In genomic region chr11:47980093-47980906, GRCh38 we compare ENCODE assay signal across 7 cellular contexts. TPM values are rescaled to one million over a fixed set of nuclear protein-coding genes. Genes with fewer than 3 reads are reported as not detected.
DNase-seq lines count a peak whose midpoint lies in the region; ATAC-seq and TF ChIP-seq lines count a peak whose summit lies in the region.

TSS of gene PTPRJ (plus strand) at chr11:47980559. CDS start at chr11:47980913, 354 bp downstream.

- 3% methylated on average over 32 of the region's 110 CpGs for WGBS in mesenchymal stem cell

- H2BK5ac ChIP-seq in mesenchymal stem cell (ENCODE audit: low read depth, low read length, poor library complexity, severe bottlenecking), result peak within 1 kb of the TSS; percentile 93

- in situ Hi-C loops in GM13977 (cut with MboI; ENCODE audit: low pct_unique_long_range_greater_than_20kb, low sequenced_read_pairs, unreplicated experiment), result no loop called here

- peak within 1 kb of the TSS; percentile 84 to 96 for H3K4ac ChIP-seq in mesenchymal stem cell (ENCODE audit: low read depth in 1 of 2, low read length in 2 of 2)

- H3K4me1 ChIP-seq in endocrine pancreas (ENCODE audit: control insufficient read depth, insufficient read depth, low read length) (peaks cover 5% of the 10 kb centered on the region), mesenchymal stem cell (ENCODE audit: control insufficient read depth, insufficient read depth, low read depth, low read length) (peaks cover 11% of the 10 kb centered on the region)

- H3K23ac ChIP-seq in mesenchymal stem cell (ENCODE audit: low read length in 2 of 2), result peak within 1 kb of the TSS; percentile 86 to 94

- H4K8ac ChIP-seq in mesenchymal stem cell (ENCODE audit: low read length), result peak within 1 kb of the TSS; percentile 90

- H3K9me3 ChIP-seq in endocrine pancreas (ENCODE audit: control insufficient read depth, low read length), result no peaks in the 10 kb centered on the region
- no peaks in the 10 kb centered on the region for H3K9me3 ChIP-seq in mesenchymal stem cell (ENCODE audit: control insufficient read depth, low read length)

- peak within 1 kb of the TSS; percentile 90 for H2BK120ac ChIP-seq in mesenchymal stem cell (ENCODE audit: low read depth, low read length)

- peak within 1 kb of the TSS; percentile 81 for H3K4me2 ChIP-seq in mesenchymal stem cell (ENCODE audit: low read length, poor library complexity, severe bottlenecking)

- peak within 1 kb of the TSS; percentile 95 for H2AK5ac ChIP-seq in mesenchymal stem cell (ENCODE audit: low read length, severe bottlenecking)

- H2AFZ ChIP-seq in mesenchymal stem cell (ENCODE audit: low read depth, low read length), result peak within 1 kb of the TSS; percentile 97

- peak within 1 kb of the TSS; percentile 86 for H2BK15ac ChIP-seq in mesenchymal stem cell (ENCODE audit: low read depth, poor library complexity, severe bottlenecking)

- H3K36me3 ChIP-seq in endocrine pancreas (ENCODE audit: control insufficient read depth, insufficient read depth, low read length) (no peaks in the 10 kb centered on the region), mesenchymal stem cell (ENCODE audit: control insufficient read depth in 1 of 2, insufficient read depth in 2 of 2, low read depth in 1 of 2, low read length in 2 of 2) (peaks cover 0 to 4% of the 10 kb centered on the region in 2 experiments)

- peak; percentile 57 for ATAC-seq in HG02588 (IDR thresholded peaks at IDR 0.05; ENCODE audit: unreplicated experiment)

- peak within 1 kb of the TSS; percentile 70 to 93 for H2BK12ac ChIP-seq in mesenchymal stem cell (ENCODE audit: low read length in 2 of 2)

- peak within 1 kb of the TSS; percentile 83 to 98 for H3K18ac ChIP-seq in mesenchymal stem cell (ENCODE audit: low read depth in 1 of 2, low read length in 2 of 2)

- DNase-seq in GM13977 (ENCODE audit: low spot score), result peak; percentile 85
- DNase-seq in NCI-H2171 treated with DMSO at 0.1 percent for 48 hours (lab: John Stamatoyannopoulos, UW), result peak; percentile 49
- peak; percentile 27 to 29 for DNase-seq in activated CD8-positive, alpha-beta memory T cell treated with anti-CD3 and anti-CD28 coated beads for 4 hours (ENCODE audit: low read depth in 2 of 2)
- DNase-seq in mesenchymal stem cell, result peak; percentile 60
- peak; percentile 47 for DNase-seq in stimulated activated CD8-positive, alpha-beta memory T cell treated with anti-CD3 and anti-CD28 coated beads, Interleukin-4, amount 100 ng/mL, for 24 hours (ENCODE audit: low read depth)

- H3K27me3 ChIP-seq in endocrine pancreas (ENCODE audit: control insufficient read depth, insufficient read depth, low read length) (no peaks in the 10 kb centered on the region), mesenchymal stem cell (ENCODE audit: control insufficient read depth in 1 of 2, insufficient read depth in 1 of 2, low read length in 2 of 2) (no peaks in the 10 kb centered on the region)

- H3K4me3 ChIP-seq in endocrine pancreas (ENCODE audit: control insufficient read depth, insufficient read depth, low read length) (no peak within 1 kb of the TSS), mesenchymal stem cell (ENCODE audit: insufficient read depth in 1 of 2, low read depth in 1 of 2, low read length in 2 of 2) (peak within 1 kb of the TSS; percentile 81)

- no peaks in the 10 kb centered on the region for H3K79me1 ChIP-seq in mesenchymal stem cell (replicated peaks; ENCODE audit: low read length, poor library complexity, severe bottlenecking)

- peak within 1 kb of the TSS; percentile 58 to 92 for H3K14ac ChIP-seq in mesenchymal stem cell (ENCODE audit: low read length in 2 of 2)

- peak within 1 kb of the TSS; percentile 83 for H4K91ac ChIP-seq in mesenchymal stem cell (ENCODE audit: low read length)

- no peak for TF ChIP-seq CTCF in GM13977 (IDR thresholded peaks at IDR 0.05; ENCODE audit: extremely low read depth, insufficient read depth, missing control alignments)

- peak within 1 kb of the TSS; percentile 16 for H3K9ac ChIP-seq in endocrine pancreas (ENCODE audit: control insufficient read depth, insufficient read depth, low read length)
- peak within 1 kb of the TSS; percentile 79 for H3K9ac ChIP-seq in mesenchymal stem cell (ENCODE audit: low read length)

- H3K27ac ChIP-seq in mesenchymal stem cell (ENCODE audit: low read length, poor library complexity, severe bottlenecking), result peak within 1 kb of the TSS; percentile 95

RNA-seq across cellular contexts. Expression of gene PTPRJ, which starts in this region (rescaled TPM):
- 17.1 TPM for polyA plus RNA-seq in mesenchymal stem cell (2013, experiment 1 of 2)
- 16.8 TPM for polyA plus RNA-seq in mesenchymal stem cell (2013, experiment 2 of 2)

Comparison
In these comparisons a context has a peak if more than half of its experiments do, and no peak if none do; other contexts are left out.
1. DNase-seq: peak in every context shown above with its lines; median percentile 85 in GM13977; 60 in mesenchymal stem cell; 49 in NCI-H2171 treated with DMSO at 0.1 percent for 48 hours; 47 in stimulated activated CD8-positive, alpha-beta memory T cell treated with anti-CD3 and anti-CD28 coated beads, Interleukin-4, amount 100 ng/mL, for 24 hours; 28 in activated CD8-positive, alpha-beta memory T cell treated with anti-CD3 and anti-CD28 coated beads for 4 hours.